Comparison of ENCODE assay signal across 19 cellular contexts in the genomic region with DNA sequence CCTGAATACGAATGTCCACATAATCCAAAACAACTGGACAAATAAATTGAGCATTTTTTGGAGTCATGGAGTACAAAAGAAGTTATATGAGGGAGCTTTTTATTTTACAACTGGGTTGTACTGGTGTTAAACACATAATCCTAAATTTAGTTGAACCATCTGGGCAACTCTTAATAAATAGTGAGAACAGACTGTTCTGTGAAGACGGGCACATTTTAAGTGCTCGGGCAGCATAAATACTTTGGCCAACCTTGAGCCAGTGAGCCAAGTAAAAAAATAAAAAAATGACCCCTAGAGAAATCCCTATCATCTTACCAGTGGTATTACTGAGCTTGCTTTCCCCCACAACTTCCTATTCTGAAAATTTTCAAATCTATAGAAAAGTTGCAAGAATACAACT. TPM values are rescaled to one million over a fixed set of nuclear protein-coding genes. Genes with fewer than 3 reads are reported as not detected.
DNase-seq lines count a peak whose midpoint lies in the region; ATAC-seq and TF ChIP-seq lines count a peak whose summit lies in the region.
"Had no signal": no experiment of that assay in that cellular context is flagged by ENCODE, and none has a peak within 500 bp of the region (broad histone marks: within the 10 kb centered on the region; RNA-seq: fewer than 3 reads in every experiment).

No MANE protein-coding gene starts in this region.

- no peak for TF ChIP-seq POLR2A in GM18505 (IDR thresholded peaks at IDR 0.05; ENCODE audit: borderline replicate concordance, extremely low read depth, insufficient read depth, insufficient read length)

- H3K4me3 ChIP-seq in left ventricle myocardium inferior (no peak overlapping the region), hepatocyte (no peak overlapping the region), smooth muscle cell (no peak overlapping the region)
- H3K4me3 ChIP-seq: BLaER1 treated with 17β-estradiol and CSF1 and Interleukin-3, amounts not matched to agents 10 nM and 100 nM had no signal

- H3K9me3 Mint-ChIP-seq in activated CD4-positive, alpha-beta T cell treated with anti-CD3 and anti-CD28 coated beads for 36 hours (ENCODE audit: low read depth): peaks cover 13% of the 10 kb centered on the region

- H3K4me3 Mint-ChIP-seq in activated CD4-positive, alpha-beta T cell treated with anti-CD3 and anti-CD28 coated beads for 36 hours: no peak overlapping the region
- H3K4me3 Mint-ChIP-seq: B cell; CD8-positive, alpha-beta T cell; HFFc6 had no signal

- peaks cover 12% of the 10 kb centered on the region for H3K36me3 Mint-ChIP-seq in activated CD4-positive, alpha-beta T cell treated with anti-CD3 and anti-CD28 coated beads for 36 hours (ENCODE audit: low read depth)

- no peak overlapping the region for H3K27ac Mint-ChIP-seq in activated CD4-positive, alpha-beta T cell treated with anti-CD3 and anti-CD28 coated beads for 36 hours
- H3K27ac Mint-ChIP-seq: B cell; CD8-positive, alpha-beta T cell; HFFc6 had no signal

- H4K20me1 ChIP-seq in hepatocyte (ENCODE audit: insufficient read depth, poor library complexity, severe bottlenecking) (no peaks in the 10 kb centered on the region), smooth muscle cell (ENCODE audit: low read depth) (no peaks in the 10 kb centered on the region)
- H4K20me1 ChIP-seq: BLaER1 treated with 17β-estradiol and CSF1 and Interleukin-3, amounts not matched to agents 10 nM and 100 nM had no signal

- H3K9ac ChIP-seq in smooth muscle cell (ENCODE audit: low read depth): no peak overlapping the region
- H3K9ac ChIP-seq: BLaER1 treated with 17β-estradiol and CSF1 and Interleukin-3, amounts not matched to agents 10 nM and 100 nM had no signal

- H3K4me1 ChIP-seq in left ventricle myocardium inferior (no peaks in the 10 kb centered on the region), hepatocyte (ENCODE audit: insufficient read depth) (no peaks in the 10 kb centered on the region), smooth muscle cell (ENCODE audit: low read depth) (no peaks in the 10 kb centered on the region)
- H3K4me1 ChIP-seq: BLaER1 treated with 17β-estradiol and CSF1 and Interleukin-3, amounts not matched to agents 10 nM and 100 nM had no signal

- H3K27me3 Mint-ChIP-seq in activated CD4-positive, alpha-beta T cell treated with anti-CD3 and anti-CD28 coated beads for 36 hours: no peaks in the 10 kb centered on the region
- H3K27me3 Mint-ChIP-seq: B cell had no signal

- no peaks in the 10 kb centered on the region for H3K9me2 ChIP-seq in hepatocyte (replicated peaks; ENCODE audit: insufficient read depth)

- intact Hi-C loops in Right ventricle myocardium superior (cut with DNase I): no loop called here
- intact Hi-C loops in left ventricle myocardium inferior (cut with micrococcal nuclease): no loop called here
- intact Hi-C loops in activated CD4-positive, alpha-beta T cell treated with anti-CD3 and anti-CD28 coated beads for 36 hours (cut with DNase I, micrococcal nuclease): no loop called here

- DNase-seq in Right ventricle myocardium superior: no peak
- no peak for DNase-seq in left ventricle myocardium inferior
- DNase-seq in hepatocyte (ENCODE audit: low spot score): no peak
- no peak for DNase-seq in smooth muscle cell (lab: John Stamatoyannopoulos, UW; ENCODE audit: unreplicated experiment)
- no peak for DNase-seq in SW480 (ENCODE audit: low spot score)
- no peak for DNase-seq in kidney glomerular epithelial cell (lab: John Stamatoyannopoulos, UW)
- no peak for DNase-seq in activated CD4-positive, alpha-beta T cell treated with anti-CD3 and anti-CD28 coated beads for 36 hours
- DNase-seq: 8988T; Calu3; CD8-positive, alpha-beta T cell; DMS79 treated with DMSO at 0.1 percent for 48 hours; GF-D8; GOT3; H7; HFFc6 had no signal

- CTCF ChIA-PET in activated CD4-positive, alpha-beta T cell treated with anti-CD3 and anti-CD28 coated beads for 36 hours (lab: Charles Lee): interaction anchor here (0.6 kb wide), 1 partner anchor 16 kb away, joined by 3 read pairs; no protein-coding TSS in a partner anchor

- ATAC-seq in Right ventricle myocardium superior (ENCODE audit: poor library complexity) (peak; percentile 81), GM18505 (IDR thresholded peaks at IDR 0.05; ENCODE audit: unreplicated experiment) (no peak)
- ATAC-seq in activated CD4-positive, alpha-beta T cell treated with anti-CD3 and anti-CD28 coated beads for 36 hours: no peak
- ATAC-seq: CD8-positive, alpha-beta T cell; HCT116 had no signal

- H3K4me1 Mint-ChIP-seq in activated CD4-positive, alpha-beta T cell treated with anti-CD3 and anti-CD28 coated beads for 36 hours: peaks cover 7% of the 10 kb centered on the region
- H3K4me1 Mint-ChIP-seq: B cell had no signal

- H3K4me2 ChIP-seq in hepatocyte (no peak overlapping the region), smooth muscle cell (no peak overlapping the region)
- H3K4me2 ChIP-seq: BLaER1 treated with 17β-estradiol and CSF1 and Interleukin-3, amounts not matched to agents 10 nM and 100 nM had no signal

- POLR2A ChIA-PET in activated CD4-positive, alpha-beta T cell treated with anti-CD3 and anti-CD28 coated beads for 36 hours (lab: Charles Lee): no interaction called here

- H3K36me3 ChIP-seq in left ventricle myocardium inferior: peaks cover 6% of the 10 kb centered on the region
- no peaks in the 10 kb centered on the region for H3K36me3 ChIP-seq in hepatocyte (replicated peaks; ENCODE audit: insufficient read depth, low read depth)
- no peaks in the 10 kb centered on the region for H3K36me3 ChIP-seq in smooth muscle cell (ENCODE audit: low read depth)

- H3K27ac ChIP-seq in left ventricle myocardium inferior (replicated peaks): peak overlapping the region; percentile 56
- peak overlapping the region; percentile 14 for H3K27ac ChIP-seq in hepatocyte
- H3K27ac ChIP-seq in smooth muscle cell (ENCODE audit: low read depth): peak overlapping the region; percentile 43
- H3K27ac ChIP-seq: BLaER1 treated with 17β-estradiol and CSF1 and Interleukin-3, amounts not matched to agents 10 nM and 100 nM had no signal

- H3K79me2 ChIP-seq in hepatocyte (no peaks in the 10 kb centered on the region), smooth muscle cell (ENCODE audit: low read depth) (no peaks in the 10 kb centered on the region)

- no peaks in the 10 kb centered on the region for H3F3A ChIP-seq in smooth muscle cell (ENCODE audit: low read depth)

- 79% methylated on average over 3 of the region's 3 CpGs for WGBS in hepatocyte (ENCODE audit: low lambda C conversion rate, missing lambda C conversion rate)
- 85% methylated on average over 3 of the region's 3 CpGs for WGBS in smooth muscle cell (ENCODE audit: low lambda C conversion rate)

- H3K27me3 ChIP-seq in left ventricle myocardium inferior (ENCODE audit: low read depth) (no peaks in the 10 kb centered on the region), hepatocyte (no peaks in the 10 kb centered on the region), smooth muscle cell (ENCODE audit: low read depth) (no peaks in the 10 kb centered on the region)
- H3K27me3 ChIP-seq: BLaER1 treated with 17β-estradiol and CSF1 and Interleukin-3, amounts not matched to agents 10 nM and 100 nM had no signal

- TF ChIP-seq CTCF in left ventricle myocardium inferior (IDR thresholded peaks at IDR 0.05; ENCODE audit: borderline replicate concordance): no peak
- TF ChIP-seq CTCF in hepatocyte (IDR thresholded peaks at IDR 0.05; ENCODE audit: poor library complexity): no peak
- no peak for TF ChIP-seq CTCF in smooth muscle cell (IDR thresholded peaks at IDR 0.05; ENCODE audit: borderline replicate concordance, insufficient read depth, poor library complexity, severe bottlenecking)

- H3K9me3 ChIP-seq in left ventricle myocardium inferior (replicated peaks): peaks cover 14% of the 10 kb centered on the region
- H3K9me3 ChIP-seq in hepatocyte (ENCODE audit: low read depth): no peaks in the 10 kb centered on the region
- H3K9me3 ChIP-seq in smooth muscle cell (replicated peaks; ENCODE audit: low read depth): peaks cover 6% of the 10 kb centered on the region

- H2AFZ ChIP-seq in hepatocyte (no peak overlapping the region), smooth muscle cell (ENCODE audit: low read depth) (no peak overlapping the region)

RNA-seq across cellular contexts. Expression of a gene that starts 50.9 kb away (rescaled TPM):
- total RNA-seq in Right ventricle myocardium superior (52.3 TPM), left ventricle myocardium inferior (63.6 TPM), hepatocyte (35.1 and 53.1 TPM in 2 replicates), smooth muscle cell (65.2 and 81.6 TPM in 2 replicates)
- polyA plus RNA-seq in hepatocyte (12.1 and 12.7 TPM in 2 replicates), smooth muscle cell (11.3 and 15.7 TPM in 2 replicates)
- 10 to 100 TPM; 37.8 to 44.3 TPM for total RNA-seq in activated CD4-positive, alpha-beta T cell treated with anti-CD3 and anti-CD28 coated beads for 36 hours
